In genomic region chr14:62303437-62303836, GRCh38 we compare ENCODE assay signal across 20 cellular contexts.
"Had no signal": no experiment of that assay in that cellular context is flagged by ENCODE, and none has a peak within 500 bp of the region (broad histone marks: within the 10 kb centered on the region; RNA-seq: fewer than 3 reads in every experiment).

No MANE protein-coding gene starts in this region.

- ATAC-seq: naive thymus-derived CD4-positive, alpha-beta T cell; natural killer cell; psoas muscle; right cardiac atrium; stimulated activated effector memory CD8-positive, alpha-beta T cell treated with anti-CD3 and anti-CD28 coated beads, Interleukin-12 subunit alpha, Interleukin-12 subunit beta, amount 100 ng/mL, for 72 hours; stimulated activated naive B cell treated with anti-CD40 and anti-IgM and Interleukin-4, amounts not matched to agents 10 μg/mL and 1 μg/mL and 100 μg/mL, for 72 hours had no signal

- DNase-seq: naive thymus-derived CD4-positive, alpha-beta T cell; natural killer cell; occipital lobe; ovary; posterior cingulate gyrus; psoas muscle; right cardiac atrium; right lobe of liver; sigmoid colon; stimulated activated CD4-positive, alpha-beta T cell treated with anti-CD3 and anti-CD28 coated beads, Interleukin-15, amount 100 ng/mL, for 24 hours; stimulated activated CD4-positive, alpha-beta T cell treated with anti-CD3 and anti-CD28 coated beads, Interleukin-2, amount 100 ng/mL, for 24 hours; stimulated activated CD4-positive, alpha-beta T cell treated with anti-CD3 and anti-CD28 coated beads, Interleukin-2, amount 100 ng/mL, for 48 hours; stimulated activated CD4-positive, alpha-beta T cell treated with anti-CD3 and anti-CD28 coated beads, Interleukin-4, amount 100 ng/mL, for 24 hours; stimulated activated naive B cell treated with anti-CD40 and anti-IgM and Interleukin-4, amounts not matched to agents 10 μg/mL and 1 μg/mL and 100 μg/mL, for 72 hours; stimulated activated naive CD4-positive, alpha-beta T cell treated with Interleukin-2 at 50 U/mL for 16 hours; stomach; thyroid gland; trophoblast cell; upper lobe of left lung had no signal
